ENCODE assay signal across 25 cellular contexts in the genomic region with DNA sequence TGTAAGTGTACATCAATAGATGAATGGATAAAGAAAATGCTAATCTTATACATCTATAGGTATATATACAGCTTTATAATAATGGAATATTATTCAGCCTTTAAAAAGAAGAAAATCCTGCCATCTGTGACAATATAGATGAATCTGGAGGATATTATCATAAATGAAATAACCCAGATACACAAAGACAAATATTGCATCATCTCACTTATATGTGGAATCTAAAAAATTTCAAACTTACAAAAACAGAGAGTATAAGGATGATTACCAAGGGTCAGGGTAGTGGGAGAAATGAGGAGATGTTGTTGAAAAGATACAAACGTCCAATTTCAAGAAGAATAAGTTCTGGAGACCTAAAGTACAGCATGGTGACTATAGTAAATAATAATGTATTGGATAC.
"Had no signal": no experiment of that assay in that cellular context is flagged by ENCODE, and none has a peak within 500 bp of the region (broad histone marks: within the 10 kb centered on the region; RNA-seq: fewer than 3 reads in every experiment).

No MANE protein-coding gene starts in this region.

- H3K4me1 ChIP-seq: colonic mucosa, esophagus squamous epithelium, gastrocnemius medialis, left lung, lower lobe of right lung had no signal

- DNase-seq: colonic mucosa; cortex of kidney; effector CD8-positive, alpha-beta T cell; effector memory CD8-positive, alpha-beta T cell; endodermal cell; erythroblast; esophagus squamous epithelium; foreskin fibroblast; foreskin melanocyte; gastrocnemius medialis; glutamatergic neuron; head of caudate nucleus; heart right ventricle; hippocampal formation; left cardiac atrium; left lung; left ventricle myocardium superior; lower lobe of right lung; mesendoderm; midbrain; naive thymus-derived CD4-positive, alpha-beta T cell had no signal

- FAIRE-seq: endometrium, keratinocyte had no signal

- H3K9me3 ChIP-seq: colonic mucosa, esophagus squamous epithelium, gastrocnemius medialis, left lung, lower lobe of right lung had no signal

- H3K27me3 ChIP-seq: colonic mucosa, esophagus squamous epithelium, gastrocnemius medialis, heart right ventricle, left lung had no signal

- H3K27ac ChIP-seq: colonic mucosa, epithelial cell of prostate, esophagus squamous epithelium, gastrocnemius medialis, heart right ventricle, left lung, lower lobe of right lung had no signal

- H3K4me3 ChIP-seq: colonic mucosa, esophagus squamous epithelium, gastrocnemius medialis, heart right ventricle, left lung, lower lobe of right lung had no signal

- ATAC-seq: effector memory CD8-positive, alpha-beta T cell; esophagus mucosa; gastrocnemius medialis; heart right ventricle; left cardiac atrium; left lung; left ventricle myocardium superior; lower lobe of right lung; naive thymus-derived CD4-positive, alpha-beta T cell had no signal

- H3K36me3 ChIP-seq: colonic mucosa, esophagus squamous epithelium, gastrocnemius medialis, heart right ventricle, left lung, lower lobe of right lung had no signal
